ENCODE assay signal across 9 cellular contexts in genomic region chr18:62741118-62741566, GRCh38. TPM values are rescaled to one million over a fixed set of nuclear protein-coding genes. Genes with fewer than 3 reads are reported as not detected.
DNase-seq lines count a peak whose midpoint lies in the region; ATAC-seq and TF ChIP-seq lines count a peak whose summit lies in the region.
"Had no signal": no experiment of that assay in that cellular context is flagged by ENCODE, and none has a peak within 500 bp of the region (broad histone marks: within the 10 kb centered on the region; RNA-seq: fewer than 3 reads in every experiment).

No MANE protein-coding gene starts in this region.

- H3K36me3 Mint-ChIP-seq in activated naive CD4-positive, alpha-beta T cell treated with anti-CD3 and anti-CD28 coated beads, Interleukin-2, amount 50 U/mL, for 24 hours = peaks cover 1% of the 10 kb centered on the region
- peaks cover 7% of the 10 kb centered on the region for H3K36me3 Mint-ChIP-seq in type B pancreatic cell

- DNase-seq in activated naive CD4-positive, alpha-beta T cell treated with Interleukin-2 at 50 U/mL for 16 hours = no peak
- DNase-seq in glomerular visceral epithelial cell (ENCODE audit: extremely low spot score) (peak; percentile 62), type B pancreatic cell (ENCODE audit: extremely low spot score, unreplicated experiment) (no peak), GOT3 (lab: John Stamatoyannopoulos, UW) (no peak), COLO668 (lab: John Stamatoyannopoulos, UW; ENCODE audit: unreplicated experiment) (no peak)
- DNase-seq: stimulated activated naive CD4-positive, alpha-beta T cell treated with Interleukin-2 at 50 U/mL for 16 hours had no signal

- peak overlapping the region; percentile 12 for H3K27ac Mint-ChIP-seq in activated naive CD4-positive, alpha-beta T cell treated with anti-CD3 and anti-CD28 coated beads, Interleukin-2, amount 50 U/mL, for 24 hours
- peak overlapping the region; percentile 26 for H3K27ac Mint-ChIP-seq in type B pancreatic cell

- H3K4me3 Mint-ChIP-seq in activated naive CD4-positive, alpha-beta T cell treated with anti-CD3 and anti-CD28 coated beads, Interleukin-2, amount 50 U/mL, for 24 hours = no peak overlapping the region
- H3K4me3 Mint-ChIP-seq in type B pancreatic cell = peak overlapping the region; percentile 12

- TF ChIP-seq CTCF in type B pancreatic cell (conservative IDR thresholded peaks at IDR 0.05) = no peak

- H3K4me1 Mint-ChIP-seq in activated naive CD4-positive, alpha-beta T cell treated with anti-CD3 and anti-CD28 coated beads, Interleukin-2, amount 50 U/mL, for 24 hours = peaks cover 4% of the 10 kb centered on the region
- H3K4me1 Mint-ChIP-seq in type B pancreatic cell (ENCODE audit: unreplicated experiment) = peaks cover 35% of the 10 kb centered on the region

- H3K9me3 Mint-ChIP-seq in activated naive CD4-positive, alpha-beta T cell treated with anti-CD3 and anti-CD28 coated beads, Interleukin-2, amount 50 U/mL, for 24 hours = no peaks in the 10 kb centered on the region
- peaks cover 5% of the 10 kb centered on the region for H3K9me3 Mint-ChIP-seq in type B pancreatic cell

- no peaks in the 10 kb centered on the region for H3K27me3 Mint-ChIP-seq in activated naive CD4-positive, alpha-beta T cell treated with anti-CD3 and anti-CD28 coated beads, Interleukin-2, amount 50 U/mL, for 24 hours
- H3K27me3 Mint-ChIP-seq in type B pancreatic cell = no peaks in the 10 kb centered on the region

- ATAC-seq in SK-N-SH treated with all-trans-retinoic acid at 6 μM for 48 hours (peak; percentile 61; the same call in 2 of the 3 replicates), GM18909 (IDR thresholded peaks at IDR 0.05; ENCODE audit: poor library complexity, unreplicated experiment) (no peak)

TF ChIP-seq in SK-N-SH treated with all-trans-retinoic acid at 6 μM for 48 hours, 23 proteins besides CTCF, POLR2A, EP300 and RAD21:
- TF ChIP-seq OSR1 (CRISPR knock-in tag; IDR thresholded peaks at IDR 0.05) (no peak), ZFP3 (CRISPR knock-in tag; IDR thresholded peaks at IDR 0.05) (no peak), CSDC2 (CRISPR knock-in tag; IDR thresholded peaks at IDR 0.05) (no peak), CREB5 (CRISPR knock-in tag; IDR thresholded peaks at IDR 0.05; ENCODE audit: low read depth) (no peak)

RNA-seq across cellular contexts. Expression of gene PHLPP1, which starts 25.8 kb away (rescaled TPM):
- total RNA-seq in type B pancreatic cell (ENCODE audit: low replicate concordance) = 28.5 and 29.3 TPM in 2 replicates
